In the genomic region with DNA sequence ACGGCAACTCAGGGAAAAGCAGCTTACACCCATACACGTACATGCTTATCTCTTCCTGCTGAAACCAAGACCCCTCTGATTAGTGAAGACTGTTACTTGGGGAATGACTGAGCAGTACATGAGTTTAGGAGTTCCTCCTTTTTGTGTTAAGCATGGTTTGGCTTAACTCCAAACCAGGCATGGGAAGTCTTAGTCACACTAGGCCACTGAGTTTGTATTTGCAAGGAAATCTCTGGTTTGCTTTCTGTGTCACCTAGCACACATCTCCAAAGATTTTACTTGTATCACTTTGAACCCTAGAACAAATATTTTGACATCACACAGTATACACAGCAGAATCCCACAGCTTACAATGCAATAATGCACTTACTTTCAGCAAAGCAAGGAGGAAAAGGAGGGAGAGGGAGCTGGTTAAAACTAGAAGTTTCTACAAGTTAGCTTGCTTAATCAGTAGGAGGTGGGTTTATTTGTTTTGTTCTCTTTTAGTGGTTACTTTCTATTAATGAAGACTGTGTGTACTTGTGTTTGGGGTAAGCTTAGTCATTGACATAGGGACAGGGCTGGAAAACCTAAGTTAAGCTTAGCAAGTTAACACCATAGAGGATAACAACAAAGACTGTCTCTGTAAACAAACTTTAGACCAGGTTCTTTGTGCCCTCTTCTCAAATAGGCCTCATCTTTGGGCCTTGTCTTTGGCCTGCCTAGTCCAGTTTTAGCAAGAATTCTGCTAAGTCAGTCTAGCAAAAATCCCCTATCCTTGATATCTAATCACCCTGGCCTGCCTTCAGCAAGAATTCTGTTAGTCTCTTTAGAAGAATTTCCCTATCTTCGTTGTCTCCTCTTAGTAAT, we compare ENCODE assay signal across 8 cellular contexts.
DNase-seq lines count a peak whose midpoint lies in the region; ATAC-seq and TF ChIP-seq lines count a peak whose summit lies in the region.

No MANE protein-coding gene starts in this region.

- no peak overlapping the region for H3K4me3 Mint-ChIP-seq in Caco-2 (ENCODE audit: unreplicated experiment)

- peaks cover 48% of the 10 kb centered on the region for H3K4me1 Mint-ChIP-seq in Caco-2 (ENCODE audit: low read depth, unreplicated experiment)

- H3K9me3 ChIP-seq in Caco-2 (no peaks in the 10 kb centered on the region), muscle layer of duodenum (ENCODE audit: control insufficient read depth in 1 of 2, low read length in 2 of 2) (no peaks in the 10 kb centered on the region)

- no TSS peak for BruUV-seq in Caco-2 (replicated peaks; lab: Mats Ljungman, UMichigan)

- peak overlapping the region; percentile 47 for H3K27ac ChIP-seq in muscle layer of duodenum (ENCODE audit: low read length)

- no peaks in the 10 kb centered on the region for H3K9me3 Mint-ChIP-seq in Caco-2 (ENCODE audit: unreplicated experiment)

- POLR2A ChIA-PET in Caco-2 (lab: Charles Lee), result no interaction called here

- intact Hi-C loops in Caco-2 (cut with micrococcal nuclease; ENCODE audit: unreplicated experiment), result loop anchor here (1.0 to 2.0 kb wide), 9 partner anchors 22 to 339 kb away; no protein-coding TSS in a partner anchor

- H3K36me3 ChIP-seq in Caco-2 (ENCODE audit: control insufficient read depth, insufficient read depth, low read length), result no peaks in the 10 kb centered on the region
- no peaks in the 10 kb centered on the region for H3K36me3 ChIP-seq in muscle layer of duodenum (ENCODE audit: control insufficient read depth in 1 of 2, insufficient read depth in 2 of 2, low read length in 2 of 2)

- CTCF ChIA-PET in Caco-2 (lab: Charles Lee), result interaction anchor here (0.9 to 1.5 kb wide), 5 partner anchors 34 to 138 kb away, joined by 3 to 7 read pairs (median 5); no protein-coding TSS in a partner anchor

- H3K4me1 ChIP-seq in Caco-2 (peaks cover 41% of the 10 kb centered on the region), muscle layer of duodenum (ENCODE audit: control insufficient read depth in 1 of 2, insufficient read depth in 2 of 2, low read length in 2 of 2) (peaks cover 0 to 22% of the 10 kb centered on the region in 2 donors)

- TF ChIP-seq CTCF in Caco-2 (IDR thresholded peaks at IDR 0.05; ENCODE audit: insufficient read depth in 1 of 2, low read depth in 1 of 2, low read length in 1 of 2, severe bottlenecking in 1 of 2, unreplicated experiment in 1 of 2) (no peak), cardiac fibroblast (IDR thresholded peaks at IDR 0.05; ENCODE audit: low read depth, low read length) (no peak)

- ATAC-seq in HG03039 (IDR thresholded peaks at IDR 0.05; ENCODE audit: unreplicated experiment), result no peak

- peak overlapping the region; percentile 81 for H3K27ac Mint-ChIP-seq in Caco-2 (ENCODE audit: unreplicated experiment)

- H3K36me3 Mint-ChIP-seq in Caco-2 (ENCODE audit: insufficient read depth, unreplicated experiment), result peaks cover 5% of the 10 kb centered on the region

- H3K27me3 Mint-ChIP-seq in Caco-2 (ENCODE audit: insufficient read depth, unreplicated experiment), result no peaks in the 10 kb centered on the region

- no peak overlapping the region for H3K4me3 ChIP-seq in Caco-2 (ENCODE audit: low read depth, low read length)
- no peak overlapping the region for H3K4me3 ChIP-seq in cardiac fibroblast (replicated peaks in 1 of 2; ENCODE audit: low read depth in 2 of 2, low read length in 2 of 2)
- no peak overlapping the region for H3K4me3 ChIP-seq in muscle layer of duodenum (ENCODE audit: low read depth in 1 of 2, low read length in 2 of 2)

- no peaks in the 10 kb centered on the region for H3K27me3 ChIP-seq in Caco-2 (replicated peaks; ENCODE audit: control insufficient read depth, insufficient read depth, low read length)
- no peaks in the 10 kb centered on the region for H3K27me3 ChIP-seq in muscle layer of duodenum (ENCODE audit: low read depth, low read length)

- peak in 1 of 2 experiments; percentile 62 for DNase-seq in Caco-2
- DNase-seq in H4 (ENCODE audit: low spot score), result peak; percentile 92
- DNase-seq in MV-4-11 (lab: John Stamatoyannopoulos, UW), result peak; percentile 94
- peak; percentile 93 to 97 for DNase-seq in cardiac fibroblast (ENCODE audit: low read depth in 2 of 2)
- DNase-seq in T-helper 1 cell, result no peak
- DNase-seq in activated CD4-positive, alpha-beta T cell treated with anti-CD3 and anti-CD28 coated beads for 4 hours, result no peak

Comparison
In these comparisons a context has a peak if more than half of its experiments do, and no peak if none do; other contexts are left out.
1. DNase-seq: peak in H4 (single experiment), MV-4-11 (single experiment) and cardiac fibroblast (2 of 2); none in T-helper 1 cell (0 of 5) and activated CD4-positive, alpha-beta T cell treated with anti-CD3 and anti-CD28 coated beads for 4 hours (0 of 2).